Comparison of ENCODE assay signal across 24 cellular contexts in genomic region chr16:2614761-2615191, GRCh38.
DNase-seq lines count a peak whose midpoint lies in the region; ATAC-seq, FAIRE-seq and TF ChIP-seq lines count a peak whose summit lies in the region.
"Had no signal": no experiment of that assay in that cellular context is flagged by ENCODE, and none has a peak within 500 bp of the region (broad histone marks: within the 10 kb centered on the region; RNA-seq: fewer than 3 reads in every experiment).

No MANE protein-coding gene starts in this region.

- H3K4me3 ChIP-seq in H1 (ENCODE audit: extremely low read depth in 1 of 4, insufficient read depth in 2 of 4, low read depth in 3 of 4, low read length in 4 of 4) (no peak overlapping the region), upper lobe of right lung (no peak overlapping the region)
- H3K4me3 ChIP-seq: BLaER1 treated with 17β-estradiol and CSF1 and Interleukin-3, amounts not matched to agents 10 nM and 100 nM; SK-N-MC had no signal

- no peak overlapping the region for H3K56ac ChIP-seq in H1 (replicated peaks; ENCODE audit: insufficient read length, low read depth, low read length)

- no peak overlapping the region for H2AK5ac ChIP-seq in H1 (ENCODE audit: low read depth, low read length)

- H3K14ac ChIP-seq in H1 (ENCODE audit: insufficient read length), result no peak overlapping the region

- H3K27me3 ChIP-seq in H1 (replicated peaks in 1 of 4; ENCODE audit: control insufficient read depth in 3 of 4, extremely low read depth in 1 of 4, insufficient read depth in 3 of 4, low read length in 3 of 4), result no peaks in the 10 kb centered on the region
- H3K27me3 ChIP-seq in upper lobe of right lung, result no peaks in the 10 kb centered on the region
- H3K27me3 ChIP-seq: BLaER1 treated with 17β-estradiol and CSF1 and Interleukin-3, amounts not matched to agents 10 nM and 100 nM had no signal

- H3K9me3 ChIP-seq in H1 (ENCODE audit: insufficient read depth in 2 of 2, low read depth in 1 of 2, low read length in 1 of 2) (no peaks in the 10 kb centered on the region), upper lobe of right lung (no peaks in the 10 kb centered on the region)
- H3K9me3 ChIP-seq: BLaER1 treated with 17β-estradiol and CSF1 and Interleukin-3, amounts not matched to agents 10 nM and 100 nM; Caco-2 had no signal

- H2BK15ac ChIP-seq in H1 (ENCODE audit: low read length), result no peak overlapping the region

- no peak overlapping the region for H2BK20ac ChIP-seq in H1 (ENCODE audit: low read length)

- H3K27me3 Mint-ChIP-seq in nephron progenitor cell (ENCODE audit: low read depth, poor library complexity), result no peaks in the 10 kb centered on the region
- H3K27me3 Mint-ChIP-seq: CD4-positive, alpha-beta memory T cell had no signal

- no peak overlapping the region for H2AFZ ChIP-seq in H1 (ENCODE audit: low read length)

- peaks cover 0 to 12% of the 10 kb centered on the region in 2 experiments; a peak in 3 of 4 replicates for H3K79me2 ChIP-seq in H1 (ENCODE audit: control insufficient read depth in 1 of 2, insufficient read depth in 2 of 2, low read length in 2 of 2)

- FAIRE-seq in H1 (lab: Jason Lieb, UNC), result no peak
- FAIRE-seq: RCC 7860 had no signal

- no peaks in the 10 kb centered on the region for H3K4me1 Mint-ChIP-seq in nephron progenitor cell

- peak overlapping the region; percentile 39 for H3K27ac Mint-ChIP-seq in nephron progenitor cell

- peak overlapping the region; percentile 68; the same call in 1 of the 2 replicates for H4K8ac ChIP-seq in H1 (ENCODE audit: extremely low read depth, insufficient read depth, low read length)

- H3K36me3 ChIP-seq in H1 (ENCODE audit: control insufficient read depth in 2 of 4, insufficient read depth in 4 of 4, low read length in 3 of 4), result peaks cover 7 to 22% (median 15%) of the 10 kb centered on the region in 4 experiments
- peaks cover 16% of the 10 kb centered on the region for H3K36me3 ChIP-seq in upper lobe of right lung

- H3K4me1 ChIP-seq in H1 (replicated peaks in 1 of 4; ENCODE audit: control insufficient read depth in 3 of 4, insufficient read depth in 4 of 4, low read length in 3 of 4) (no peaks in the 10 kb centered on the region), upper lobe of right lung (no peaks in the 10 kb centered on the region)
- H3K4me1 ChIP-seq: Caco-2 had no signal

- no peak overlapping the region for H4K91ac ChIP-seq in H1 (replicated peaks; ENCODE audit: insufficient read length, low read length)

- H2BK5ac ChIP-seq in H1 (ENCODE audit: low read depth, low read length), result no peak overlapping the region

- H3K9me3 Mint-ChIP-seq in nephron progenitor cell, result no peaks in the 10 kb centered on the region
- H3K9me3 Mint-ChIP-seq: CD4-positive, alpha-beta memory T cell had no signal

- H3K9ac ChIP-seq in H1 (replicated peaks in 1 of 4; ENCODE audit: extremely low read depth in 1 of 4, low read depth in 3 of 4, low read length in 3 of 4), result no peak overlapping the region
- H3K9ac ChIP-seq: BLaER1 treated with 17β-estradiol and CSF1 and Interleukin-3, amounts not matched to agents 10 nM and 100 nM had no signal

- peaks cover 0 to 7% of the 10 kb centered on the region in 2 experiments for H4K20me1 ChIP-seq in H1 (replicated peaks in 1 of 2; ENCODE audit: control insufficient read depth in 1 of 2, insufficient read depth in 2 of 2, low read length in 2 of 2)

- TF ChIP-seq CTCF in H1 (IDR thresholded peaks at IDR 0.05; ENCODE audit: control extremely low read depth in 1 of 3, insufficient read depth in 1 of 3, low read depth in 1 of 3, low read length in 3 of 3) (no peak), nephron progenitor cell (IDR thresholded peaks at IDR 0.05) (no peak), upper lobe of right lung (IDR thresholded peaks at IDR 0.05) (no peak)

- H2BK12ac ChIP-seq in H1 (ENCODE audit: low read depth, low read length), result no peak overlapping the region

- peaks cover 17% of the 10 kb centered on the region for H3K36me3 Mint-ChIP-seq in nephron progenitor cell (ENCODE audit: low read depth)

- intact Hi-C loops in upper lobe of right lung (cut with DNase I), result no loop called here

- H3K23me2 ChIP-seq in H1 (ENCODE audit: low read depth, low read length), result no peaks in the 10 kb centered on the region

- H3K23ac ChIP-seq in H1 (ENCODE audit: insufficient read length), result no peak overlapping the region

- DNase-seq in SK-N-DZ (ENCODE audit: low spot score) (peak; percentile 2), H1 (ENCODE audit: low read depth in 1 of 2, low spot score in 2 of 2) (no peak), nephron progenitor cell (no peak), upper lobe of right lung (peak; percentile 51), NCI-H1930 (lab: John Stamatoyannopoulos, UW) (no peak), 8988T (no peak), hippocampal formation (lab: John Stamatoyannopoulos, UW) (no peak)
- DNase-seq: ACHN; Caco-2; CD4-positive, alpha-beta memory T cell; DMS 273 treated with DMSO at 0.1 percent for 48 hours; DMS79 treated with DMSO at 0.1 percent for 48 hours; HCEC 1CT; KG1; MV-4-11; NCI-H1105 treated with DMSO at 0.1 percent for 48 hours; NCI-H2081; NCI-H2171; NCI-H524 treated with DMSO at 0.1 percent for 48 hours; NCI-H82 had no signal

- no peak overlapping the region for H2BK120ac ChIP-seq in H1 (replicated peaks; ENCODE audit: low read depth, low read length)

- H3K4me2 ChIP-seq in H1 (ENCODE audit: insufficient read depth in 1 of 2, low read depth in 2 of 2, low read length in 2 of 2), result no peak overlapping the region
- H3K4me2 ChIP-seq: BLaER1 treated with 17β-estradiol and CSF1 and Interleukin-3, amounts not matched to agents 10 nM and 100 nM had no signal

- CTCF ChIA-PET in H1 (lab: Charles Lee; ENCODE audit: partially characterized antibody), result no interaction called here

- WGBS in H1 (ENCODE audit: extremely low coverage in 1 of 2, insufficient coverage in 1 of 2, insufficient read length in 1 of 2, insufficient replicate concordance in 2 of 2, low coverage in 1 of 2, low lambda C conversion rate in 2 of 2, missing lambda C conversion rate in 1 of 2), 2 experiments, result 94% methylated on average over 15 of the region's 15 CpGs; no CpG with 5 or more reads in 1 of the 2 experiments

- H3K4ac ChIP-seq in H1 (replicated peaks; ENCODE audit: insufficient read length, low read depth, low read length), result no peak overlapping the region

- H3K27ac ChIP-seq in H1 (ENCODE audit: low read depth, low read length), result no peak overlapping the region
- H3K27ac ChIP-seq in upper lobe of right lung, result no peak overlapping the region
- H3K27ac ChIP-seq: BLaER1 treated with 17β-estradiol and CSF1 and Interleukin-3, amounts not matched to agents 10 nM and 100 nM; SK-N-MC had no signal

- H3K18ac ChIP-seq in H1 (ENCODE audit: extremely low read depth, low read length), result no peak overlapping the region

- TF ChIP-seq POLR2A in H1 (IDR thresholded peaks at IDR 0.05; ENCODE audit: control extremely low read depth in 1 of 2, low read depth in 2 of 2, low read length in 2 of 2), result no peak

- no peak for TF ChIP-seq RAD21 in H1 (IDR thresholded peaks at IDR 0.05 in 1 of 2, conservative IDR thresholded peaks at IDR 0.05 in 1 of 2; ENCODE audit: low read depth in 2 of 2, low read length in 2 of 2)

- H3K79me1 ChIP-seq in H1 (ENCODE audit: low read depth, low read length), result peaks cover 5% of the 10 kb centered on the region; the same call in 1 of the 2 replicates

- TF ChIP-seq EP300 in H1 (IDR thresholded peaks at IDR 0.05; ENCODE audit: borderline replicate concordance in 1 of 2, low read depth in 2 of 2, low read length in 2 of 2), result no peak

- no peak overlapping the region for H4K5ac ChIP-seq in H1 (ENCODE audit: insufficient read length, low read depth, low read length)

- POLR2A ChIA-PET in H1 (lab: Charles Lee; ENCODE audit: partially characterized antibody), result no interaction called here

- no peak overlapping the region for H3K4me3 Mint-ChIP-seq in nephron progenitor cell
- H3K4me3 Mint-ChIP-seq: CD4-positive, alpha-beta memory T cell had no signal

- no peak for ATAC-seq in upper lobe of right lung
- ATAC-seq: Right ventricle myocardium inferior had no signal

TF ChIP-seq in H1, 55 proteins besides CTCF, POLR2A, EP300 and RAD21:
- TF ChIP-seq CEBPB (IDR thresholded peaks at IDR 0.05; ENCODE audit: low read depth, low read length) (no peak), GABPA (IDR thresholded peaks at IDR 0.05; ENCODE audit: borderline replicate concordance, insufficient read depth, low read length) (no peak)

Comparison
In these comparisons a context has a peak if more than half of its experiments do, and no peak if none do; other contexts are left out.
1. DNase-seq: peak in SK-N-DZ (single experiment) and upper lobe of right lung (single experiment); none in H1 (0 of 2), nephron progenitor cell (single experiment), NCI-H1930 (0 of 2), 8988T (single experiment) and hippocampal formation (0 of 2).